9 cellular contexts compared by ENCODE assay signal in genomic region chr14:20684662-20685456, GRCh38. TPM values are rescaled to one million over a fixed set of nuclear protein-coding genes. Genes with fewer than 3 reads are reported as not detected.
DNase-seq lines count a peak whose midpoint lies in the region; ATAC-seq and TF ChIP-seq lines count a peak whose summit lies in the region.
"Had no signal": no experiment of that assay in that cellular context is flagged by ENCODE, and none has a peak within 500 bp of the region (broad histone marks: within the 10 kb centered on the region; RNA-seq: fewer than 3 reads in every experiment).

No MANE protein-coding gene starts in this region.

- no peak for TF ChIP-seq CTCF in adrenal gland (IDR thresholded peaks at IDR 0.05)

- peaks cover 4% of the 10 kb centered on the region for H3K4me1 Mint-ChIP-seq in stimulated activated naive CD8-positive, alpha-beta T cell treated with anti-CD3 and anti-CD28 coated beads, Interleukin-15, Interleukin-2, amounts not matched to agents 100 ng/mL and 50 ng/mL, for 24 hours (ENCODE audit: low read depth)
- peaks cover 9% of the 10 kb centered on the region for H3K4me1 Mint-ChIP-seq in stimulated activated naive CD8-positive, alpha-beta T cell treated with anti-CD3 and anti-CD28 coated beads, Interleukin-15, amount 100 ng/mL, for 72 hours

- H3K36me3 ChIP-seq in adrenal gland (replicated peaks in 1 of 2) (no peaks in the 10 kb centered on the region), subcutaneous abdominal adipose tissue (ENCODE audit: control insufficient read depth in 5 of 5, insufficient read depth in 5 of 5, low read length in 5 of 5) (peaks cover 0 to 4% (median 0%) of the 10 kb centered on the region in 5 donors)

- no peak for DNase-seq in stimulated activated naive CD8-positive, alpha-beta T cell treated with anti-CD3 and anti-CD28 coated beads, Interleukin-15, amount 100 ng/mL, for 72 hours
- DNase-seq in adrenal gland = peak in 5 of 7 donors; percentile 13 to 40 (median 25)
- peak; percentile 62 for DNase-seq in iris pigment epithelial cell (ENCODE audit: low read depth)
- no peak for DNase-seq in NCI-H510A (lab: John Stamatoyannopoulos, UW)

- H3K4me3 Mint-ChIP-seq in stimulated activated naive CD8-positive, alpha-beta T cell treated with anti-CD3 and anti-CD28 coated beads, Interleukin-15, Interleukin-2, amounts not matched to agents 100 ng/mL and 50 ng/mL, for 24 hours = no peak overlapping the region
- no peak overlapping the region for H3K4me3 Mint-ChIP-seq in stimulated activated naive CD8-positive, alpha-beta T cell treated with anti-CD3 and anti-CD28 coated beads, Interleukin-15, amount 100 ng/mL, for 72 hours
- H3K4me3 Mint-ChIP-seq: nephron had no signal

- no peaks in the 10 kb centered on the region for H3K27me3 ChIP-seq in adrenal gland
- no peaks in the 10 kb centered on the region for H3K27me3 ChIP-seq in subcutaneous abdominal adipose tissue (ENCODE audit: control insufficient read depth in 5 of 5, insufficient read depth in 4 of 5, low read length in 5 of 5)

- H3K9ac ChIP-seq in subcutaneous abdominal adipose tissue (ENCODE audit: low read length in 5 of 5) = peak overlapping the region; percentile 89 to 100 (median 98)

- H3K4me1 ChIP-seq in adrenal gland (replicated peaks in 1 of 2) (peaks cover 11 to 21% of the 10 kb centered on the region in 2 donors), subcutaneous abdominal adipose tissue (ENCODE audit: control insufficient read depth in 5 of 5, insufficient read depth in 5 of 5, low read length in 5 of 5) (peaks cover 0 to 58% (median 53%) of the 10 kb centered on the region in 5 donors)

- no peak for TF ChIP-seq POLR2A in adrenal gland (IDR thresholded peaks at IDR 0.05)

- no peaks in the 10 kb centered on the region for H3K36me3 Mint-ChIP-seq in stimulated activated naive CD8-positive, alpha-beta T cell treated with anti-CD3 and anti-CD28 coated beads, Interleukin-15, Interleukin-2, amounts not matched to agents 100 ng/mL and 50 ng/mL, for 24 hours (ENCODE audit: low read depth)

- H3K9me3 ChIP-seq in adrenal gland (replicated peaks in 1 of 3) = no peaks in the 10 kb centered on the region
- no peaks in the 10 kb centered on the region for H3K9me3 ChIP-seq in subcutaneous abdominal adipose tissue (ENCODE audit: control insufficient read depth in 5 of 5, low read length in 5 of 5)

- H3K27me3 Mint-ChIP-seq in stimulated activated naive CD8-positive, alpha-beta T cell treated with anti-CD3 and anti-CD28 coated beads, Interleukin-15, Interleukin-2, amounts not matched to agents 100 ng/mL and 50 ng/mL, for 24 hours = no peaks in the 10 kb centered on the region
- H3K27me3 Mint-ChIP-seq in stimulated activated naive CD8-positive, alpha-beta T cell treated with anti-CD3 and anti-CD28 coated beads, Interleukin-15, amount 100 ng/mL, for 72 hours = no peaks in the 10 kb centered on the region

- peak overlapping the region; percentile 34 for H3K27ac Mint-ChIP-seq in stimulated activated naive CD8-positive, alpha-beta T cell treated with anti-CD3 and anti-CD28 coated beads, Interleukin-15, Interleukin-2, amounts not matched to agents 100 ng/mL and 50 ng/mL, for 24 hours
- peak overlapping the region in 1 of 2 donors; percentile 74 for H3K27ac Mint-ChIP-seq in stimulated activated naive CD8-positive, alpha-beta T cell treated with anti-CD3 and anti-CD28 coated beads, Interleukin-15, amount 100 ng/mL, for 72 hours

- 28 to 30% (median 28%) methylated on average over 22 of the region's 22 CpGs for WGBS in adrenal gland, 4 donors

- H3K27ac ChIP-seq in adrenal gland (peak overlapping the region in 3 of 5 donors; percentile 98 to 100 (median 100)), subcutaneous abdominal adipose tissue (ENCODE audit: low read depth, low read length) (peak overlapping the region; percentile 99)

- H3K4me3 ChIP-seq in adrenal gland = peak overlapping the region in 3 of 4 donors; percentile 2 to 66 (median 63)
- H3K4me3 ChIP-seq in subcutaneous abdominal adipose tissue (ENCODE audit: low read depth in 1 of 5, low read length in 5 of 5) = peak overlapping the region; percentile 83 to 96 (median 93)

- H3K9me3 Mint-ChIP-seq in stimulated activated naive CD8-positive, alpha-beta T cell treated with anti-CD3 and anti-CD28 coated beads, Interleukin-15, Interleukin-2, amounts not matched to agents 100 ng/mL and 50 ng/mL, for 24 hours = no peaks in the 10 kb centered on the region
- no peaks in the 10 kb centered on the region for H3K9me3 Mint-ChIP-seq in stimulated activated naive CD8-positive, alpha-beta T cell treated with anti-CD3 and anti-CD28 coated beads, Interleukin-15, amount 100 ng/mL, for 72 hours
- H3K9me3 Mint-ChIP-seq: nephron had no signal

- intact Hi-C loops in adrenal gland (cut with DNase I) = loop anchor here in 1 of 2 donors (5.0 to 10.0 kb wide), 2 partner anchors 73 to 360 kb away; no protein-coding TSS in a partner anchor

- ATAC-seq in stimulated activated naive CD8-positive, alpha-beta T cell treated with anti-CD3 and anti-CD28 coated beads, Interleukin-15, amount 100 ng/mL, for 72 hours = no peak
- no peak for ATAC-seq in esophagus mucosa
- ATAC-seq in HG03097 (IDR thresholded peaks at IDR 0.05; ENCODE audit: low FRiP score, unreplicated experiment) = no peak

RNA-seq across cellular contexts. Expression of gene RNASE4, which starts 0.5 kb away (rescaled TPM):
- total RNA-seq in adrenal gland (10 to 100 TPM in 2 of 8 donors, 1 to 10 TPM in 6; 2.3 to 24.9 (median 7.8) TPM), esophagus mucosa (1.7 TPM)
- polyA plus RNA-seq in adrenal gland = 10 to 100 TPM in 1 of 3 donors, 1 to 10 TPM in 2; 6.0 to 12.7 (median 9.8) TPM

RNA-seq across cellular contexts. Expression of gene ANG, which starts 3.7 kb away (rescaled TPM):
- total RNA-seq in adrenal gland (10 to 100 TPM in 1 of 8 donors, 1 to 10 TPM in 7; 1.0 to 12.0 (median 3.6) TPM), esophagus mucosa (2.3 TPM)
- polyA plus RNA-seq in adrenal gland = 1 to 10 TPM; 1.8 to 10.0 (median 3.7) TPM

RNA-seq across cellular contexts. Expression of gene OR6S1, which starts 43.4 kb away (rescaled TPM):
- not detected for total RNA-seq in adrenal gland
- polyA plus RNA-seq in adrenal gland = not detected
- total RNA-seq in esophagus mucosa = not detected

Comparison
In these comparisons a context has a peak if more than half of its experiments do, and no peak if none do; other contexts are left out.
1. DNase-seq: peak in adrenal gland (5 of 7) and iris pigment epithelial cell (single experiment); none in stimulated activated naive CD8-positive, alpha-beta T cell treated with anti-CD3 and anti-CD28 coated beads, Interleukin-15, amount 100 ng/mL, for 72 hours (0 of 2) and NCI-H510A (single experiment).